Comparison of ENCODE assay signal across 1 cellular context in genomic region chr15:67170143-67170885, GRCh38.
TF ChIP-seq lines count a peak whose summit lies in the region.

No MANE protein-coding gene starts in this region.

TF ChIP-seq in HEK293, 187 proteins besides CTCF, POLR2A, EP300 and RAD21 (continued from another document):
- TF ChIP-seq PATZ1 (tag by site-specific recombination; IDR thresholded peaks at IDR 0.05): peak; percentile 67
- TF ChIP-seq ZNF747 (tag by site-specific recombination; IDR thresholded peaks at IDR 0.05): no peak
- TF ChIP-seq ZNF629 (tag by site-specific recombination; IDR thresholded peaks at IDR 0.05): peak; percentile 80
- TF ChIP-seq SP7 (tag by site-specific recombination; IDR thresholded peaks at IDR 0.05): no peak; the same call in 1 of the 2 replicates
- TF ChIP-seq ZBTB48 (tag by site-specific recombination; IDR thresholded peaks at IDR 0.05): peak; percentile 37; the same call in 1 of the 2 replicates
- TF ChIP-seq PBX3 (CRISPR knock-in tag; IDR thresholded peaks at IDR 0.05): no peak
- TF ChIP-seq ZNF335 (tag by site-specific recombination; conservative IDR thresholded peaks at IDR 0.05): peak; percentile 52
- peak; percentile 51; the same call in 1 of the 2 replicates for TF ChIP-seq ZNF660 (tag by site-specific recombination; IDR thresholded peaks at IDR 0.05)
- TF ChIP-seq KLF8 (tag by site-specific recombination; IDR thresholded peaks at IDR 0.05): no peak
- peak; percentile 45; the same call in 1 of the 2 replicates for TF ChIP-seq WT1 (tag by site-specific recombination; IDR thresholded peaks at IDR 0.05)
- peak; percentile 49 for TF ChIP-seq ZNF366 (tag by site-specific recombination; conservative IDR thresholded peaks at IDR 0.05)
- 0 out of 2 replicates have a peak, but pooled peaks have one; percentile 43 for TF ChIP-seq ZEB2 (tag by site-specific recombination; IDR thresholded peaks at IDR 0.05)
- TF ChIP-seq GLIS1 (tag by site-specific recombination; IDR thresholded peaks at IDR 0.05): peak; percentile 11; the same call in 1 of the 2 replicates
